In genomic region chr4:31189938-31190337, GRCh38 we compare ENCODE assay signal across 27 cellular contexts.
"Had no signal": no experiment of that assay in that cellular context is flagged by ENCODE, and none has a peak within 500 bp of the region (broad histone marks: within the 10 kb centered on the region; RNA-seq: fewer than 3 reads in every experiment).

No MANE protein-coding gene starts in this region.

- DNase-seq: stimulated activated CD4-positive, alpha-beta T cell treated with anti-CD3 and anti-CD28 coated beads, Interleukin-2, amount 100 ng/mL, for 48 hours; stimulated activated CD4-positive, alpha-beta T cell treated with anti-CD3 and anti-CD28 coated beads, Interleukin-4, amount 100 ng/mL, for 1 hour; stimulated activated CD4-positive, alpha-beta T cell treated with anti-CD3 and anti-CD28 coated beads, Interleukin-4, amount 100 ng/mL, for 24 hours; stimulated activated CD4-positive, alpha-beta T cell treated with anti-CD3 and anti-CD28 coated beads, Interleukin-4, amount 100 ng/mL, for 4 hours; stimulated activated CD8-positive, alpha-beta memory T cell treated with anti-CD3 and anti-CD28 coated beads, Interleukin-4, amount 100 ng/mL, for 48 hours; stimulated activated naive B cell treated with anti-CD40 and anti-IgM and Interleukin-4, amounts not matched to agents 10 μg/mL and 1 μg/mL and 100 μg/mL, for 72 hours; stimulated activated naive CD4-positive, alpha-beta T cell; stimulated activated naive CD4-positive, alpha-beta T cell treated with Interleukin-2 at 50 U/mL for 16 hours; stimulated activated naive CD8-positive, alpha-beta T cell treated with anti-CD3 and anti-CD28 coated beads, Interleukin-15, amount 100 ng/mL, for 72 hours; stimulated activated naive CD8-positive, alpha-beta T cell treated with anti-CD3 and anti-CD28 coated beads, Interleukin-15, Interleukin-2, amounts not matched to agents 100 U/mL and 50 U/mL, for 24 hours; stomach; substantia nigra; testis; thyroid gland; tibial artery; transverse colon; trophoblast cell; upper lobe of left lung; upper lobe of right lung; uterus had no signal

- H3K9me3 ChIP-seq: suprapubic skin, testis, thoracic aorta, thyroid gland, transverse colon, upper lobe of right lung, uterus, vagina had no signal

- H3K4me1 ChIP-seq: suprapubic skin, testis, thyroid gland, transverse colon, upper lobe of right lung, uterus, vagina had no signal

- H3K27ac ChIP-seq: stomach, suprapubic skin, testis, thoracic aorta, thyroid gland, tibial artery, tibial nerve, transverse colon, upper lobe of left lung, upper lobe of right lung, uterus, vagina had no signal

- ATAC-seq: stimulated activated effector memory CD8-positive, alpha-beta T cell treated with anti-CD3 and anti-CD28 coated beads, Interleukin-12 subunit alpha, Interleukin-12 subunit beta, amount 100 ng/mL, for 72 hours; stimulated activated memory B cell treated with anti-CD40 and anti-IgM and Interleukin-4, amounts not matched to agents 10 μg/mL and 1 μg/mL and 100 μg/mL, for 72 hours; stimulated activated naive B cell treated with anti-CD40 and anti-IgM and Interleukin-4, amounts not matched to agents 10 μg/mL and 1 μg/mL and 100 μg/mL, for 72 hours; stimulated activated naive CD8-positive, alpha-beta T cell treated with anti-CD3 and anti-CD28 coated beads, Interleukin-15, amount 100 ng/mL, for 72 hours; stimulated activated naive CD8-positive, alpha-beta T cell treated with anti-CD3 and anti-CD28 coated beads, Interleukin-15, Interleukin-2, amounts not matched to agents 100 U/mL and 50 U/mL, for 24 hours; upper lobe of right lung had no signal

- H3K4me3 ChIP-seq: stomach, suprapubic skin, testis, thoracic aorta, thyroid gland, tibial artery, tibial nerve, transverse colon, upper lobe of left lung, upper lobe of right lung, uterus, vagina had no signal

- FAIRE-seq: urothelium cell line had no signal

- H3K36me3 ChIP-seq: stomach, suprapubic skin, thoracic aorta, thyroid gland, tibial artery, tibial nerve, transverse colon, upper lobe of left lung, upper lobe of right lung, uterus, vagina had no signal

- H3K27me3 ChIP-seq: stomach, suprapubic skin, testis, thyroid gland, tibial artery, tibial nerve, transverse colon, upper lobe of left lung, upper lobe of right lung, uterus, vagina had no signal
